Comparison of ENCODE assay signal across 1 cellular context in the genomic region with DNA sequence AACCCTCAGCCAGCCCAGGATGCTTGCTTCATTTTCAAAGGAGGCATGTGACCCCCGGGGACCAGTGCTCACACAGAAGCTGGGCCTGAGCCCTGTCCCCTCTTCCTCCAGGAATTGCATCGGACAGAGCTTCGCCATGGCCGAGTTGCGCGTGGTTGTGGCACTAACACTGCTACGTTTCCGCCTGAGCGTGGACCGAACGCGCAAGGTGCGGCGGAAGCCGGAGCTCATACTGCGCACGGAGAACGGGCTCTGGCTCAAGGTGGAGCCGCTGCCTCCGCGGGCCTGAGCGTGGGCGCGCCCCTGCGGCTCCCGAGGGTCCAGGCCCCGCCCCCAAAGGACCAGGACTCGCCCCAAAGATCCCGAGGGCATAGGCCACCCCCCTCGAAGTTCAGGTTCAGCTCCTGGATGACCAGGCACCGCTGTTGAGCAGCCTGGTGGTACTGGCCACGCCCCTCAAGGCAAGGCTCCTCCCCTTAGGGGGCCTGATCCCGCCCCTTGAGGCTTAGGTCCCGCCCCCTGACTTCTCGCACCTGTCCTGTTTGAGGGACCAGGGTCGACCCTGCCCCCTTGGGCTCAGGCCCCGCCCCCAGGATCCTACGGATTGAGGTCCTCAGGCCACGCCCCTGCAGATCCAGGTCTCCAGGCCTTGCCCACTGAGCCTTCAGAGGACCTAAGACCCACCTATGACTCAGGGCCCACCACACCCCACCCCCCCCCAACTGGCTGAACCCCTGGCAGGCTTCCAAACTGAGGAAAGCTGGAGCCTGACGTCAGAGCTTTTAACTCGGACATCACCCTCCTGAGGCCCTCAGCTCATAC.
TF ChIP-seq lines count a peak whose summit lies in the region.

No MANE protein-coding gene starts in this region.

TF ChIP-seq in HepG2, 621 proteins besides CTCF, POLR2A, EP300 and RAD21 (continued from another document):
- 0 out of 2 replicates have a peak, but pooled peaks have one; percentile 30 for TF ChIP-seq HDAC1 (CRISPR knock-in tag; IDR thresholded peaks at IDR 0.05)
- TF ChIP-seq GTF3A (CRISPR knock-in tag; conservative IDR thresholded peaks at IDR 0.05) = no peak
- TF ChIP-seq BORCS8-MEF2B (CRISPR knock-in tag; IDR thresholded peaks at IDR 0.05) = peak; percentile 8; the same call in 1 of the 2 replicates
- no peak for TF ChIP-seq JUNB (CRISPR knock-in tag; IDR thresholded peaks at IDR 0.05; ENCODE audit: borderline replicate concordance)
- TF ChIP-seq, protein P1, sequence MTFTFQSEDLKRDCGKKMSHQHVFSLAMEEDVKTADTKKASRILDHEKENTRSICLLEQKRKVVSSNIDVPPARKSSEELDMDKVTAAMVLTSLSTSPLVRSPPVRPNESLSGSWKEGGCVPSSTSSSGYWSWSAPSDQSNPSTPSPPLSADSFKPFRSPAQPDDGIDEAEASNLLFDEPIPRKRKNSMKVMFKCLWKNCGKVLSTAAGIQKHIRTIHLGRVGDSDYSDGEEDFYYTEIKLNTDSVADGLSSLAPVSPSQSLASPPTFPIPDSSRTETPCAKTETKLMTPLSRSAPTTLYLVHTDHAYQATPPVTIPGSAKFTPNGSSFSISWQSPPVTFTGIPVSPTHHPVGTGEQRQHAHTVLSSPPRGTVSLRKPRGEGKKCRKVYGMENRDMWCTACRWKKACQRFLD (CRISPR knock-in tag; IDR thresholded peaks at IDR 0.05; ENCODE audit: borderline replicate concordance) = no peak
- no peak for TF ChIP-seq KDM1A (CRISPR knock-in tag; IDR thresholded peaks at IDR 0.05)
- TF ChIP-seq CREB1 (IDR thresholded peaks at IDR 0.05) = peak; percentile 55; the same call in 1 of the 2 replicates
- TF ChIP-seq CREB1 (CRISPR knock-in tag; IDR thresholded peaks at IDR 0.05) = no peak
- TF ChIP-seq, protein P2, sequence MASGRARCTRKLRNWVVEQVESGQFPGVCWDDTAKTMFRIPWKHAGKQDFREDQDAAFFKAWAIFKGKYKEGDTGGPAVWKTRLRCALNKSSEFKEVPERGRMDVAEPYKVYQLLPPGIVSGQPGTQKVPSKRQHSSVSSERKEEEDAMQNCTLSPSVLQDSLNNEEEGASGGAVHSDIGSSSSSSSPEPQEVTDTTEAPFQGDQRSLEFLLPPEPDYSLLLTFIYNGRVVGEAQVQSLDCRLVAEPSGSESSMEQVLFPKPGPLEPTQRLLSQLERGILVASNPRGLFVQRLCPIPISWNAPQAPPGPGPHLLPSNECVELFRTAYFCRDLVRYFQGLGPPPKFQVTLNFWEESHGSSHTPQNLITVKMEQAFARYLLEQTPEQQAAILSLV (CRISPR knock-in tag; IDR thresholded peaks at IDR 0.05; ENCODE audit: borderline replicate concordance) = peak; percentile 70; the same call in 1 of the 2 replicates
- TF ChIP-seq GABPB1 (CRISPR knock-in tag; IDR thresholded peaks at IDR 0.05) = peak; percentile 61; the same call in 1 of the 2 replicates
- 0 out of 2 replicates have a peak, but pooled peaks have one; percentile 28 for TF ChIP-seq ZNF768 (CRISPR knock-in tag; IDR thresholded peaks at IDR 0.05)
